In the genomic region with DNA sequence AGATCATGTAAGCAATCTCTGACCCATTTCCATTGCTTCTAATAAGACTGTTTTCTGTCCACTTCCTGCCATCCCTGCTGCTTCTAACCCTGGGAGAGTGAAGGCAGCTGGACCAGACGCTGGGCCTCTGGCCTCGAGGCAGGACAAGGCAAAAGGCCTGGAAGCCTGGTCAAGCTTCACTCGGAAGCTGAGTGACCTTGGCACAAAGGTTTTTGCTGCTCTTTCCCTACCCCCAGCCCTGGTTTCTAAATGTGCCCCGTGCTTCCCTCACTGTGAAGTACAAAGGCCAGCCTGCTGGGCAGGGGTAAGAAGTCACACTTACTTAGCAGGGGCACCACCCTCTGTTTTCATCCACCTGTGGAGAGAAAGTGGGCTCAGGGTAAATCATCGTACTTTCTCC, we compare ENCODE assay signal across 16 cellular contexts.
"Had no signal": no experiment of that assay in that cellular context is flagged by ENCODE, and none has a peak within 500 bp of the region (broad histone marks: within the 10 kb centered on the region; RNA-seq: fewer than 3 reads in every experiment).

No MANE protein-coding gene starts in this region.

- H3K36me3 Mint-ChIP-seq: activated naive CD4-positive, alpha-beta T cell treated with anti-CD3 and anti-CD28 coated beads, Interleukin-2, amount 50 U/mL, for 24 hours had no signal

- H3K9me3 ChIP-seq: adrenal gland had no signal

- H3K27me3 ChIP-seq: adrenal gland, foreskin keratinocyte had no signal

- DNase-seq: activated CD4-positive, alpha-beta T cell treated with anti-CD3 and anti-CD28 coated beads, Interleukin-2, amount 10 ng/mL, durations not matched to agents 24 days and 14 days; activated CD4-positive, CD25-positive, alpha-beta regulatory T cell; activated CD8-positive, alpha-beta memory T cell treated with anti-CD3 and anti-CD28 coated beads, Interleukin-2, amount 50 U/mL, for 4 hours; activated CD8-positive, alpha-beta T cell treated with anti-CD3 and anti-CD28 coated beads, Interleukin-2, amount 10 ng/mL, durations not matched to agents 7 days and 5 days; activated effector memory CD4-positive, alpha-beta T cell treated with anti-CD3 and anti-CD28 coated beads, Interleukin-2, amount 50 U/mL, for 16 hours; activated T-cell treated with anti-CD3 and anti-CD28 coated beads, Interleukin-2, amount 50 U/mL, for 48 hours; adrenal gland; effector CD4-positive, alpha-beta T cell; foreskin keratinocyte; mesenchymal stem cell; nephron progenitor cell; stimulated activated CD4-positive, alpha-beta T cell treated with anti-CD3 and anti-CD28 coated beads, Interleukin-15, amount 100 ng/mL, for 24 hours; stimulated activated CD4-positive, alpha-beta T cell treated with anti-CD3 and anti-CD28 coated beads, Interleukin-4, amount 100 ng/mL, for 1 hour; stimulated activated naive CD4-positive, alpha-beta T cell had no signal

- H3K4me1 ChIP-seq: foreskin keratinocyte had no signal

- H3K27ac Mint-ChIP-seq: activated CD4-positive, alpha-beta T cell treated with anti-CD3 and anti-CD28 coated beads, Interleukin-2, amount 10 ng/mL, durations not matched to agents 24 days and 14 days; activated CD8-positive, alpha-beta T cell treated with anti-CD3 and anti-CD28 coated beads, Interleukin-2, amount 10 ng/mL, durations not matched to agents 7 days and 5 days; activated naive CD4-positive, alpha-beta T cell treated with anti-CD3 and anti-CD28 coated beads, Interleukin-2, amount 50 U/mL, for 24 hours had no signal

- H3K4me1 Mint-ChIP-seq: activated CD4-positive, alpha-beta T cell treated with anti-CD3 and anti-CD28 coated beads, Interleukin-2, amount 10 ng/mL, durations not matched to agents 24 days and 14 days; activated naive CD4-positive, alpha-beta T cell treated with anti-CD3 and anti-CD28 coated beads, Interleukin-2, amount 50 U/mL, for 24 hours had no signal

- ATAC-seq: activated CD8-positive, alpha-beta T cell treated with anti-CD3 and anti-CD28 coated beads, Interleukin-2, amount 10 ng/mL, durations not matched to agents 7 days and 5 days; foreskin keratinocyte had no signal

- H3K4me3 Mint-ChIP-seq: activated CD4-positive, alpha-beta T cell treated with anti-CD3 and anti-CD28 coated beads, Interleukin-2, amount 10 ng/mL, durations not matched to agents 24 days and 14 days; activated CD8-positive, alpha-beta T cell treated with anti-CD3 and anti-CD28 coated beads, Interleukin-2, amount 10 ng/mL, durations not matched to agents 7 days and 5 days; activated naive CD4-positive, alpha-beta T cell treated with anti-CD3 and anti-CD28 coated beads, Interleukin-2, amount 50 U/mL, for 24 hours; nephron progenitor cell had no signal

- H3K9me3 Mint-ChIP-seq: activated naive CD4-positive, alpha-beta T cell treated with anti-CD3 and anti-CD28 coated beads, Interleukin-2, amount 50 U/mL, for 24 hours; nephron progenitor cell had no signal

- H3K27ac ChIP-seq: foreskin keratinocyte had no signal

- H3K4me3 ChIP-seq: adrenal gland, coronary artery had no signal
